Comparison of ENCODE assay signal across 1 cellular context in the genomic region with DNA sequence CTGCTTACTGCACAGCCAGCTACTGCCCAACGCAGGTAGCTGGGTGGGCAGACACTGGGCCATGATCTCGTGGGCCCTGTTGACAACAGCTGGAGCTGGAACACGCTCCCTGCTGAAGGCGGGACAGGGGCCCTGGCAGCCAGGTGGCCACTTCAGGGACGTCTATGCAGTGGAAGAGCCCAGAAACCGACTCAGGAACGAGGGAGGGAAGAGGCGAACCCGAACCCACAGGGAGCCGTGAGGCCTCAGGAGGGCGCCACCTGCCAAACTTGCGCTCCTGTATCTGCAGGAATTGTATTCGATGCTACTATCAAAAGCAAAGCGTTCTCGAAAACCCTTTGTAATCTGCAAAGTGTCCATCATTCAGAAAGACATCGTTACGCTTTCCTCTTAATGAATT.
TF ChIP-seq lines count a peak whose summit lies in the region.

No MANE protein-coding gene starts in this region.

TF ChIP-seq in H1, 55 proteins besides CTCF, POLR2A, EP300 and RAD21:
- TF ChIP-seq E2F6 (IDR thresholded peaks at IDR 0.05): 0 out of 2 replicates have a peak, but pooled peaks have one; percentile 38
- TF ChIP-seq POLR2AphosphoS5 (IDR thresholded peaks at IDR 0.05; ENCODE audit: low read depth, low read length): no peak
